In genomic region chr15:50117628-50118027, GRCh38 we compare ENCODE assay signal across 19 cellular contexts. TPM values are rescaled to one million over a fixed set of nuclear protein-coding genes. Genes with fewer than 3 reads are reported as not detected.
"Had no signal": no experiment of that assay in that cellular context is flagged by ENCODE, and none has a peak within 500 bp of the region (broad histone marks: within the 10 kb centered on the region; RNA-seq: fewer than 3 reads in every experiment).

No MANE protein-coding gene starts in this region.

- H3K27me3 Mint-ChIP-seq: effector memory CD8-positive, alpha-beta T cell had no signal

- H3K27ac Mint-ChIP-seq: stimulated activated memory B cell treated with anti-CD40 and anti-IgM and Interleukin-4, amounts not matched to agents 10 μg/mL and 1 μg/mL and 100 μg/mL, for 72 hours had no signal

- H3K9me3 Mint-ChIP-seq: stimulated activated memory B cell treated with anti-CD40 and anti-IgM and Interleukin-4, amounts not matched to agents 10 μg/mL and 1 μg/mL and 100 μg/mL, for 72 hours had no signal

- ATAC-seq: activated CD4-positive, CD25-positive, alpha-beta regulatory T cell treated with anti-CD3 and anti-CD28 coated beads, Interleukin-2, amount 50 U/mL, for 24 hours; effector memory CD8-positive, alpha-beta T cell; naive thymus-derived CD8-positive, alpha-beta T cell; stimulated activated memory B cell treated with anti-CD40 and anti-IgM and Interleukin-4, amounts not matched to agents 10 μg/mL and 1 μg/mL and 100 μg/mL, for 72 hours had no signal

- H3K36me3 ChIP-seq: tibial nerve, vagina had no signal

- H3K27me3 ChIP-seq: tibial nerve, vagina had no signal

- H3K36me3 Mint-ChIP-seq: stimulated activated memory B cell treated with anti-CD40 and anti-IgM and Interleukin-4, amounts not matched to agents 10 μg/mL and 1 μg/mL and 100 μg/mL, for 72 hours had no signal

- DNase-seq: dermis blood vessel endothelial cell; effector memory CD8-positive, alpha-beta T cell; foreskin melanocyte; mesenchymal stem cell; naive thymus-derived CD8-positive, alpha-beta T cell; nucleus accumbens; posterior cingulate gyrus; retina; stimulated activated CD4-positive, alpha-beta T cell treated with anti-CD3 and anti-CD28 coated beads, Interleukin-12 subunit alpha, Interleukin-12 subunit beta, amount 100 ng/mL, for 4 hours; stimulated activated CD4-positive, alpha-beta T cell treated with anti-CD3 and anti-CD28 coated beads, Interleukin-2, amount 100 ng/mL, for 24 hours; substantia nigra; T-helper 9 cell had no signal

- H3K4me3 Mint-ChIP-seq: stimulated activated memory B cell treated with anti-CD40 and anti-IgM and Interleukin-4, amounts not matched to agents 10 μg/mL and 1 μg/mL and 100 μg/mL, for 72 hours had no signal

- H3K4me3 ChIP-seq: tibial nerve, vagina had no signal

- H3K27ac ChIP-seq: epithelial cell of prostate, tibial nerve, vagina had no signal

- H3K4me1 ChIP-seq: tibial nerve, vagina had no signal

- FAIRE-seq: astrocyte had no signal

- H3K9me3 ChIP-seq: tibial nerve, vagina had no signal

RNA-seq across cellular contexts. Expression of gene ATP8B4, which starts 1.4 kb away (rescaled TPM):
- total RNA-seq: chondrocyte had no signal
- polyA plus RNA-seq: naive thymus-derived CD8-positive, alpha-beta T cell had no signal
